ENCODE assay signal across 9 cellular contexts in genomic region chr3:46095307-46095706, GRCh38.
DNase-seq lines count a peak whose midpoint lies in the region; ATAC-seq lines count a peak whose summit lies in the region.
"Had no signal": no experiment of that assay in that cellular context is flagged by ENCODE, and none has a peak within 500 bp of the region (broad histone marks: within the 10 kb centered on the region; RNA-seq: fewer than 3 reads in every experiment).

No MANE protein-coding gene starts in this region.

- ATAC-seq in GM18858 (IDR thresholded peaks at IDR 0.05; ENCODE audit: unreplicated experiment) (peak; percentile 66), HG02588 (IDR thresholded peaks at IDR 0.05; ENCODE audit: unreplicated experiment) (peak; percentile 51), HG03565 (IDR thresholded peaks at IDR 0.05; ENCODE audit: unreplicated experiment) (peak; percentile 57)
- ATAC-seq: activated T-cell treated with anti-CD3 and anti-CD28 coated beads, Interleukin-2, amount 50 U/mL, for 4 hours had no signal

- DNase-seq in medulla oblongata (ENCODE audit: extremely low spot score) (peak; percentile 48), hepatic stellate cell (ENCODE audit: low spot score) (no peak), substantia nigra (lab: John Stamatoyannopoulos, UW) (no peak), NCI-H345 treated with DMSO at 0.1 percent for 48 hours (lab: John Stamatoyannopoulos, UW; ENCODE audit: unreplicated experiment) (no peak), DMS114 treated with DMSO at 0.1 percent for 48 hours (lab: John Stamatoyannopoulos, UW; ENCODE audit: unreplicated experiment) (no peak)
- DNase-seq: activated T-cell treated with anti-CD3 and anti-CD28 coated beads, Interleukin-2, amount 50 U/mL, for 4 hours had no signal

- no peak overlapping the region for H3K27ac ChIP-seq in substantia nigra (ENCODE audit: low read depth, low read length, poor library complexity, severe bottlenecking)
